ENCODE assay signal across 1 cellular context in the genomic region with DNA sequence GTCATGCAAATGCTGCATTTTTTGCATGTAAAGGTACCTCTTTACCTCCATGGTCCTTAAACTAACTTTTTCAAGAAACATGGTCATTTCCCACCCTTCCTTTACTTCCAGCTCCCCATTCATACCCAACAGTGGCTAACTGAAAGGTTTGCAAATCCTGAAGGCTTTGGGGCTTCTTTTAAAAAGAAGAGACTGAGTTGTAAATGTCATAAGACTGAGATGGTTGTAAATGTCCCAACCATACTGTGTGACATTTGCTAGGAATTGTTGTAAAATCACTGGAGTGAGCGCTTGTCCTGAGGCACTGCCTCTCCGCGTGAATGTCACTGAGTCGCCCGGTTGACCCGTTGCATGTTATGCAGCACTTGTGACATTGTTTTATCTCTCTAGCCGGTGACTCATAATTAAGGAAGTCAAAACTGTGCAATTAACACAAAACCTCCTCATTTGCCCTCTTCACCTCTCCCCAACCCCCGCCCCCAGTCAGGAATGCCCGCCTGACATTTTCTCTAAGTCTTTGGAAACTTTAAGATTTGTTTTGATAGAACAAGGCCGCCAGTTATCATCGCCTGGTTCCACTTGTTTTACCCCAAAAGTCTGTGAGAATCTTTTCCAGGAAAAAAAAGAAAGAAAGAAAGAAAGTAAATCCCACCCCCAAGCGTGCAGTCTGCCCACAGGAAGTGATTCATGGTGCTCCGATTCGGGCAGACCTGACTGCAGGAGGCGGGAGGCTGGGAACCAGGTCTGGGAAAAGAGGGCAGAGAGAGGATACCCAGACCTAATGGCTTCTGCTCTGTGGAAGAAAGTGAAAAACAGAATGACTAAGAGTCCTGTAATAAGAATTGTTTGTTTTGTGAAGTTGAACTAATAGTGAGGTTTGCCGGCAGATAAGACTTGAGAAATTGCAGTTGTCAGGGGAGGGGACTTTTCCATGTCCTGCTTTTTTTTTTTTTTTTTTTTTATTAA.
TF ChIP-seq lines count a peak whose summit lies in the region.

No MANE protein-coding gene starts in this region.

TF ChIP-seq in endothelial cell of umbilical vein, 7 proteins besides CTCF, POLR2A, EP300 and RAD21 (continued from another document):
- TF ChIP-seq POLR2AphosphoS5 (IDR thresholded peaks at IDR 0.05; ENCODE audit: insufficient read depth, low read depth, low read length), result peak; percentile 36
- peak; percentile 90 for TF ChIP-seq FOS (IDR thresholded peaks at IDR 0.05; ENCODE audit: borderline replicate concordance, insufficient read depth, low read length)
- TF ChIP-seq, protein P1, sequence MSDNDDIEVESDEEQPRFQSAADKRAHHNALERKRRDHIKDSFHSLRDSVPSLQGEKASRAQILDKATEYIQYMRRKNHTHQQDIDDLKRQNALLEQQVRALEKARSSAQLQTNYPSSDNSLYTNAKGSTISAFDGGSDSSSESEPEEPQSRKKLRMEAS (IDR thresholded peaks at IDR 0.05; ENCODE audit: insufficient read depth, insufficient read length), result no peak
TF ChIP-seq in endothelial cell of umbilical vein: peak in this region for 5.
